ENCODE assay signal across 26 cellular contexts in genomic region chr9:89982016-89982415, GRCh38.
"Had no signal": no experiment of that assay in that cellular context is flagged by ENCODE, and none has a peak within 500 bp of the region (broad histone marks: within the 10 kb centered on the region; RNA-seq: fewer than 3 reads in every experiment).

No MANE protein-coding gene starts in this region.

- H3K36me3 ChIP-seq: left lung, pancreas, prostate gland, sigmoid colon, spleen, suprapubic skin, thoracic aorta, tibial artery, upper lobe of right lung had no signal

- FAIRE-seq: keratinocyte, pancreas, small intestine, urothelium cell line had no signal

- DNase-seq: hippocampal formation; kidney glomerular epithelial cell; left cardiac atrium; left lung; mesendoderm; naive B cell; nucleus accumbens; pancreas; posterior cingulate gyrus; retina; right cardiac atrium; sigmoid colon; small intestine; spleen; stimulated activated CD4-positive, alpha-beta T cell treated with anti-CD3 and anti-CD28 coated beads, Interleukin-4, amount 100 ng/mL, for 24 hours; stimulated activated naive CD4-positive, alpha-beta T cell; tibial artery; trophoblast cell; upper lobe of right lung had no signal

- H3K27me3 ChIP-seq: left lung, pancreas, sigmoid colon, spleen, suprapubic skin, tibial artery, upper lobe of right lung had no signal

- H3K9me3 ChIP-seq: left lung, pancreas, prostate gland, sigmoid colon, spleen, suprapubic skin, thoracic aorta, tibial artery, upper lobe of right lung had no signal

- H3K4me1 ChIP-seq: left lung, pancreas, prostate gland, sigmoid colon, suprapubic skin, tibial artery, upper lobe of right lung had no signal

- ATAC-seq: left cardiac atrium; left lung; pancreas; right cardiac atrium; stimulated activated effector memory CD8-positive, alpha-beta T cell treated with anti-CD3 and anti-CD28 coated beads, Interleukin-12 subunit alpha, Interleukin-12 subunit beta, amount 100 ng/mL, for 72 hours; upper lobe of right lung had no signal

- H3K27ac ChIP-seq: left lung, pancreas, prostate gland, sigmoid colon, spleen, suprapubic skin, thoracic aorta, tibial artery, upper lobe of right lung had no signal

- H3K4me3 ChIP-seq: left lung, lung, pancreas, prostate gland, sigmoid colon, spleen, suprapubic skin, thoracic aorta, tibial artery, upper lobe of right lung had no signal
